In genomic region chr4:74714731-74715130, GRCh38 we compare ENCODE assay signal across 28 cellular contexts.
"Had no signal": no experiment of that assay in that cellular context is flagged by ENCODE, and none has a peak within 500 bp of the region (broad histone marks: within the 10 kb centered on the region; RNA-seq: fewer than 3 reads in every experiment).

No MANE protein-coding gene starts in this region.

- ATAC-seq: heart right ventricle; left colon; left lung; lower lobe of right lung; natural killer cell; psoas muscle; right lobe of liver; stimulated activated naive B cell treated with anti-CD40 and anti-IgM and Interleukin-4, amounts not matched to agents 10 μg/mL and 1 μg/mL and 100 μg/mL, for 72 hours; stimulated activated naive CD8-positive, alpha-beta T cell treated with anti-CD3 and anti-CD28 coated beads, Interleukin-15, Interleukin-2, amounts not matched to agents 100 U/mL and 50 U/mL, for 24 hours had no signal

- H3K27ac Mint-ChIP-seq: immature natural killer cell; natural killer cell; stimulated activated naive B cell treated with anti-CD40 and anti-IgM and Interleukin-4, amounts not matched to agents 10 μg/mL and 1 μg/mL and 100 μg/mL, for 72 hours had no signal

- H3K9me3 ChIP-seq: psoas muscle, right lobe of liver, testis, thyroid gland, vagina had no signal

- H3K4me1 Mint-ChIP-seq: immature natural killer cell, natural killer cell had no signal

- H3K4me3 Mint-ChIP-seq: immature natural killer cell; natural killer cell; stimulated activated naive B cell treated with anti-CD40 and anti-IgM and Interleukin-4, amounts not matched to agents 10 μg/mL and 1 μg/mL and 100 μg/mL, for 72 hours had no signal

- H3K27ac ChIP-seq: heart right ventricle, hepatocyte, left lung, lower lobe of right lung, psoas muscle, right atrium auricular region, right lobe of liver, testis, upper lobe of left lung, vagina had no signal

- H3K4me1 ChIP-seq: heart right ventricle, left lung, lower lobe of right lung, parathyroid adenoma, psoas muscle, right atrium auricular region, right lobe of liver, testis, upper lobe of left lung, vagina had no signal

- DNase-seq: heart right ventricle; immature natural killer cell; kidney; left colon; left lung; lower lobe of right lung; mammary epithelial cell; mesenchymal stem cell; natural killer cell; nucleus accumbens; psoas muscle; right lobe of liver; stimulated activated CD4-positive, alpha-beta T cell treated with anti-CD3 and anti-CD28 coated beads, Interleukin-12 subunit alpha, Interleukin-12 subunit beta, amount 100 ng/mL, for 4 hours; stimulated activated CD4-positive, alpha-beta T cell treated with anti-CD3 and anti-CD28 coated beads, Interleukin-15, amount 100 ng/mL, for 24 hours; stimulated activated CD4-positive, alpha-beta T cell treated with anti-CD3 and anti-CD28 coated beads, Interleukin-2, amount 100 ng/mL, for 24 hours; stimulated activated CD4-positive, alpha-beta T cell treated with anti-CD3 and anti-CD28 coated beads, Interleukin-4, amount 100 ng/mL, for 1 hour; stimulated activated naive B cell treated with anti-CD40 and anti-IgM and Interleukin-4, amounts not matched to agents 10 μg/mL and 1 μg/mL and 100 μg/mL, for 72 hours; stimulated activated naive CD8-positive, alpha-beta T cell treated with anti-CD3 and anti-CD28 coated beads, Interleukin-15, Interleukin-2, amounts not matched to agents 100 U/mL and 50 U/mL, for 24 hours; stomach; testis; thyroid gland; transverse colon; upper lobe of left lung had no signal

- H3K36me3 ChIP-seq: heart right ventricle, left lung, lower lobe of right lung, right atrium auricular region, right lobe of liver, stomach, thyroid gland, transverse colon, upper lobe of left lung, vagina had no signal

- H3K27me3 ChIP-seq: heart right ventricle, hepatocyte, left lung, right atrium auricular region, right lobe of liver, stomach, testis, thyroid gland, transverse colon, upper lobe of left lung, vagina had no signal

- H3K4me3 ChIP-seq: heart right ventricle, hepatocyte, left lung, lower lobe of right lung, psoas muscle, right atrium auricular region, right lobe of liver, skin epidermis, stomach, testis, thyroid gland, transverse colon, upper lobe of left lung, vagina had no signal

- H3K36me3 Mint-ChIP-seq: immature natural killer cell, natural killer cell had no signal
